Comparison of ENCODE assay signal across 10 cellular contexts in genomic region chr3:45541326-45542321, GRCh38.
"Had no signal": no experiment of that assay in that cellular context is flagged by ENCODE, and none has a peak within 500 bp of the region (broad histone marks: within the 10 kb centered on the region; RNA-seq: fewer than 3 reads in every experiment).

No MANE protein-coding gene starts in this region.

- DNase-seq: activated CD4-positive, alpha-beta T cell treated with anti-CD3 and anti-CD28 coated beads for 4 hours; activated CD8-positive, alpha-beta memory T cell treated with anti-CD3 and anti-CD28 coated beads, Interleukin-2, amount 50 U/mL, for 48 hours; activated CD8-positive, alpha-beta T cell treated with anti-CD3 and anti-CD28 coated beads, Interleukin-2, amount 10 ng/mL, durations not matched to agents 7 days and 5 days; activated naive CD4-positive, alpha-beta T cell treated with anti-CD3 and anti-CD28 coated beads for 36 hours; foreskin keratinocyte; stimulated activated CD4-positive, alpha-beta T cell treated with anti-CD3 and anti-CD28 coated beads, Interleukin-12 subunit alpha, Interleukin-12 subunit beta, amount 100 ng/mL, for 4 hours; stimulated activated naive CD8-positive, alpha-beta T cell treated with anti-CD3 and anti-CD28 coated beads, Interleukin-15, Interleukin-2, amounts not matched to agents 100 U/mL and 50 U/mL, for 24 hours; T-cell; testis had no signal

- H3K9me3 Mint-ChIP-seq: activated naive CD4-positive, alpha-beta T cell treated with anti-CD3 and anti-CD28 coated beads for 36 hours; nephron; T-cell had no signal

- H3K4me3 Mint-ChIP-seq: activated CD8-positive, alpha-beta T cell treated with anti-CD3 and anti-CD28 coated beads, Interleukin-2, amount 10 ng/mL, durations not matched to agents 7 days and 5 days; activated naive CD4-positive, alpha-beta T cell treated with anti-CD3 and anti-CD28 coated beads for 36 hours; nephron; T-cell had no signal

- ATAC-seq: activated CD8-positive, alpha-beta T cell treated with anti-CD3 and anti-CD28 coated beads, Interleukin-2, amount 10 ng/mL, durations not matched to agents 7 days and 5 days; foreskin keratinocyte; stimulated activated naive CD8-positive, alpha-beta T cell treated with anti-CD3 and anti-CD28 coated beads, Interleukin-15, Interleukin-2, amounts not matched to agents 100 U/mL and 50 U/mL, for 24 hours; T-cell had no signal

- H3K27me3 Mint-ChIP-seq: T-cell had no signal

- H3K27ac Mint-ChIP-seq: activated CD8-positive, alpha-beta T cell treated with anti-CD3 and anti-CD28 coated beads, Interleukin-2, amount 10 ng/mL, durations not matched to agents 7 days and 5 days; activated naive CD4-positive, alpha-beta T cell treated with anti-CD3 and anti-CD28 coated beads for 36 hours; T-cell had no signal
